14 cellular contexts compared by ENCODE assay signal in genomic region chr22:43946391-43946680, GRCh38. TPM values are rescaled to one million over a fixed set of nuclear protein-coding genes. Genes with fewer than 3 reads are reported as not detected.
DNase-seq lines count a peak whose midpoint lies in the region; ATAC-seq and TF ChIP-seq lines count a peak whose summit lies in the region.
"Had no signal": no experiment of that assay in that cellular context is flagged by ENCODE, and none has a peak within 500 bp of the region (broad histone marks: within the 10 kb centered on the region; RNA-seq: fewer than 3 reads in every experiment).

No MANE protein-coding gene starts in this region.

- no peaks in the 10 kb centered on the region for H3K9me3 Mint-ChIP-seq in activated T-cell treated with anti-CD3 and anti-CD28 coated beads, Interleukin-2, amount 50 U/mL, for 72 hours
- H3K9me3 Mint-ChIP-seq in activated T-cell treated with anti-CD3 and anti-CD28 coated beads, Interleukin-2, amount 50 U/mL, for 24 hours = no peaks in the 10 kb centered on the region
- peaks cover 4 to 9% of the 10 kb centered on the region in 2 donors for H3K9me3 Mint-ChIP-seq in stimulated activated naive B cell treated with anti-CD40 and anti-IgM and Interleukin-4, amounts not matched to agents 10 μg/mL and 1 μg/mL and 100 μg/mL, for 72 hours

- peak; percentile 31 for TF ChIP-seq CTCF in NB4 (IDR thresholded peaks at IDR 0.05; ENCODE audit: low read depth, low read length)
- TF ChIP-seq CTCF in upper lobe of right lung (IDR thresholded peaks at IDR 0.05) = no peak

- H3K4me3 Mint-ChIP-seq in activated T-cell treated with anti-CD3 and anti-CD28 coated beads, Interleukin-2, amount 50 U/mL, for 72 hours = no peak overlapping the region
- no peak overlapping the region for H3K4me3 Mint-ChIP-seq in activated T-cell treated with anti-CD3 and anti-CD28 coated beads, Interleukin-2, amount 50 U/mL, for 24 hours
- no peak overlapping the region for H3K4me3 Mint-ChIP-seq in stimulated activated naive B cell treated with anti-CD40 and anti-IgM and Interleukin-4, amounts not matched to agents 10 μg/mL and 1 μg/mL and 100 μg/mL, for 72 hours

- no peak overlapping the region for H3K4me3 ChIP-seq in NB4 (ENCODE audit: low read depth, low read length)
- H3K4me3 ChIP-seq in upper lobe of right lung = no peak overlapping the region
- H3K4me3 ChIP-seq: heart right ventricle, pancreas had no signal

- no peak overlapping the region for H3K27ac ChIP-seq in upper lobe of right lung
- H3K27ac ChIP-seq: heart right ventricle, pancreas had no signal

- intact Hi-C loops in upper lobe of right lung (cut with DNase I) = no loop called here

- no peak overlapping the region for H3K27ac Mint-ChIP-seq in activated T-cell treated with anti-CD3 and anti-CD28 coated beads, Interleukin-2, amount 50 U/mL, for 72 hours
- H3K27ac Mint-ChIP-seq in activated T-cell treated with anti-CD3 and anti-CD28 coated beads, Interleukin-2, amount 50 U/mL, for 24 hours = no peak overlapping the region
- H3K27ac Mint-ChIP-seq in stimulated activated naive B cell treated with anti-CD40 and anti-IgM and Interleukin-4, amounts not matched to agents 10 μg/mL and 1 μg/mL and 100 μg/mL, for 72 hours = no peak overlapping the region

- peaks cover 22% of the 10 kb centered on the region for H3K27me3 Mint-ChIP-seq in activated T-cell treated with anti-CD3 and anti-CD28 coated beads, Interleukin-2, amount 50 U/mL, for 72 hours (ENCODE audit: low read depth)
- H3K27me3 Mint-ChIP-seq in activated T-cell treated with anti-CD3 and anti-CD28 coated beads, Interleukin-2, amount 50 U/mL, for 24 hours = peaks cover 16% of the 10 kb centered on the region
- H3K27me3 Mint-ChIP-seq in stimulated activated naive B cell treated with anti-CD40 and anti-IgM and Interleukin-4, amounts not matched to agents 10 μg/mL and 1 μg/mL and 100 μg/mL, for 72 hours = peaks cover 32 to 38% of the 10 kb centered on the region in 2 donors

- no peak for DNase-seq in activated T-cell treated with anti-CD3 and anti-CD28 coated beads, Interleukin-2, amount 50 U/mL, for 72 hours
- DNase-seq in activated T-cell treated with anti-CD3 and anti-CD28 coated beads, Interleukin-2, amount 50 U/mL, for 24 hours = no peak
- DNase-seq in NB4 (ENCODE audit: low read depth) = peak; percentile 46
- peak; percentile 30 for DNase-seq in dermis blood vessel endothelial cell
- DNase-seq in stimulated activated naive B cell treated with anti-CD40 and anti-IgM and Interleukin-4, amounts not matched to agents 10 μg/mL and 1 μg/mL and 100 μg/mL, for 72 hours = no peak
- DNase-seq in NCI-H69 (lab: John Stamatoyannopoulos, UW) = no peak
- DNase-seq in upper lobe of right lung = no peak
- no peak for DNase-seq in SKM-1 (lab: John Stamatoyannopoulos, UW; ENCODE audit: unreplicated experiment)
- DNase-seq: DMS79, NCI-H1092 had no signal

- H3K36me3 Mint-ChIP-seq in activated T-cell treated with anti-CD3 and anti-CD28 coated beads, Interleukin-2, amount 50 U/mL, for 72 hours (ENCODE audit: insufficient read depth in 2 of 2) = no peaks in the 10 kb centered on the region
- H3K36me3 Mint-ChIP-seq in activated T-cell treated with anti-CD3 and anti-CD28 coated beads, Interleukin-2, amount 50 U/mL, for 24 hours (ENCODE audit: low read depth) = no peaks in the 10 kb centered on the region
- no peaks in the 10 kb centered on the region for H3K36me3 Mint-ChIP-seq in stimulated activated naive B cell treated with anti-CD40 and anti-IgM and Interleukin-4, amounts not matched to agents 10 μg/mL and 1 μg/mL and 100 μg/mL, for 72 hours

- no peaks in the 10 kb centered on the region for H3K4me1 ChIP-seq in upper lobe of right lung
- H3K4me1 ChIP-seq: heart right ventricle, pancreas had no signal

- H3K4me1 Mint-ChIP-seq in activated T-cell treated with anti-CD3 and anti-CD28 coated beads, Interleukin-2, amount 50 U/mL, for 72 hours (ENCODE audit: low read depth) = peaks cover 6% of the 10 kb centered on the region
- H3K4me1 Mint-ChIP-seq in activated T-cell treated with anti-CD3 and anti-CD28 coated beads, Interleukin-2, amount 50 U/mL, for 24 hours (ENCODE audit: low read depth) = no peaks in the 10 kb centered on the region
- H3K4me1 Mint-ChIP-seq in stimulated activated naive B cell treated with anti-CD40 and anti-IgM and Interleukin-4, amounts not matched to agents 10 μg/mL and 1 μg/mL and 100 μg/mL, for 72 hours = peaks cover 4 to 11% of the 10 kb centered on the region in 2 donors

- ATAC-seq in activated T-cell treated with anti-CD3 and anti-CD28 coated beads, Interleukin-2, amount 50 U/mL, for 72 hours (replicated peaks in 1 of 2) = peak; percentile 15 to 25
- ATAC-seq in stimulated activated naive B cell treated with anti-CD40 and anti-IgM and Interleukin-4, amounts not matched to agents 10 μg/mL and 1 μg/mL and 100 μg/mL, for 72 hours (replicated peaks) = peak; percentile 26 to 54
- no peak for ATAC-seq in upper lobe of right lung

- peaks cover 5% of the 10 kb centered on the region for H3K27me3 ChIP-seq in upper lobe of right lung
- H3K27me3 ChIP-seq: pancreas had no signal

- H3K9me3 ChIP-seq in upper lobe of right lung = no peaks in the 10 kb centered on the region
- H3K9me3 ChIP-seq: pancreas had no signal

- H3K36me3 ChIP-seq in upper lobe of right lung = no peaks in the 10 kb centered on the region
- H3K36me3 ChIP-seq: heart right ventricle, pancreas had no signal

- no peak for TF ChIP-seq POLR2A in NB4 (IDR thresholded peaks at IDR 0.05; ENCODE audit: extremely low read depth, insufficient read length)

RNA-seq across cellular contexts. Expression of gene SAMM50, which starts 8.9 kb away (rescaled TPM):
- 10 to 100 TPM; 37.6 to 43.0 TPM for total RNA-seq in activated T-cell treated with anti-CD3 and anti-CD28 coated beads, Interleukin-2, amount 50 U/mL, for 72 hours
- 53.6 and 57.9 TPM in 2 replicates for total RNA-seq in dermis blood vessel endothelial cell
- 25.7 TPM for total RNA-seq in upper lobe of right lung

RNA-seq across cellular contexts. Expression of gene PNPLA3, which starts 22.7 kb away (rescaled TPM):
- total RNA-seq in activated T-cell treated with anti-CD3 and anti-CD28 coated beads, Interleukin-2, amount 50 U/mL, for 72 hours = under 1 TPM; 0.25 to 0.60 TPM
- total RNA-seq in dermis blood vessel endothelial cell (1.0 and 2.7 TPM in 2 replicates), upper lobe of right lung (3.7 TPM)

RNA-seq across cellular contexts. Expression of gene PNPLA5, which starts 54.5 kb away (rescaled TPM):
- total RNA-seq in activated T-cell treated with anti-CD3 and anti-CD28 coated beads, Interleukin-2, amount 50 U/mL, for 72 hours = not detected
- total RNA-seq in dermis blood vessel endothelial cell (not detected in 2 replicates), upper lobe of right lung (not detected)
- total RNA-seq: epithelial cell of proximal tubule, heart right ventricle, pancreas, subcutaneous adipose tissue had no signal

Comparison
In these comparisons a context has a peak if more than half of its experiments do, and no peak if none do; other contexts are left out.
1. DNase-seq: peak in NB4 (single experiment) and dermis blood vessel endothelial cell (single experiment); none in activated T-cell treated with anti-CD3 and anti-CD28 coated beads, Interleukin-2, amount 50 U/mL, for 72 hours (0 of 2), activated T-cell treated with anti-CD3 and anti-CD28 coated beads, Interleukin-2, amount 50 U/mL, for 24 hours (single experiment), stimulated activated naive B cell treated with anti-CD40 and anti-IgM and Interleukin-4, amounts not matched to agents 10 μg/mL and 1 μg/mL and 100 μg/mL, for 72 hours (single experiment), NCI-H69 (single experiment), upper lobe of right lung (single experiment) and SKM-1 (single experiment).